In the genomic region with DNA sequence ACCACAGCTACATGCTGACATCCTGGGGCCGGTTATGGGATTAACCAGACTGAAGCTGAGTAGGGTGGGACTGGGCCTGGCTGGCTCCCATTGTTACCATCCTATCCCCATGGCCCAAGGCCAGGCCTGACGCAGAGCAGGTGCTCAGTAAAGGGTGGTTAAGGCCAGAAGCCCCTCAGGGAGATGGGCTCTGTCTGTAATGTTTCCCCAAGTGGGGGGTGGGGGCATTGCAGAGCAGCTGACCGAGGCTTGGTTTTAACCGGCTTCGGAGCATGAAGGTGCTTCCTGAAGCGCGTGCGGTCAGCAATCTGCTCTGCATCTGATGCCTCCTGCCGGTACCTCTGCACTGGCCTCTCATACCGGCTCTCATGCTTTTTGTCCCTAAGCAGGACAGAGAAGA, we compare ENCODE assay signal across 19 cellular contexts.
DNase-seq lines count a peak whose midpoint lies in the region; ATAC-seq and TF ChIP-seq lines count a peak whose summit lies in the region.
"Had no signal": no experiment of that assay in that cellular context is flagged by ENCODE, and none has a peak within 500 bp of the region (broad histone marks: within the 10 kb centered on the region; RNA-seq: fewer than 3 reads in every experiment).

No MANE protein-coding gene starts in this region.

- H3K4me2 ChIP-seq in BLaER1 (peak overlapping the region; percentile 88), H9 (ENCODE audit: insufficient read depth, insufficient read length, low read length) (no peak overlapping the region)

- H3K56ac ChIP-seq in H9 (ENCODE audit: insufficient read length, low read depth, low read length), result no peak overlapping the region

- H3K4me1 Mint-ChIP-seq in H9 (peaks cover 16 to 27% of the 10 kb centered on the region in 2 experiments), activated B cell treated with CpG ODN at 0.5 μM for 24 hours (peaks cover 11% of the 10 kb centered on the region)

- H3K9ac ChIP-seq in BLaER1 (peak overlapping the region; percentile 66), H9 (ENCODE audit: extremely low read depth, insufficient read length, low read length) (no peak overlapping the region)

- CTCF ChIA-PET in activated B cell treated with CpG ODN at 0.5 μM for 24 hours (lab: Charles Lee), result interaction anchor here (1.5 kb wide), 1 partner anchor 10 kb away, joined by 4 read pairs; no protein-coding TSS in a partner anchor

- TF ChIP-seq CTCF in H9 (conservative IDR thresholded peaks at IDR 0.05), result peak; percentile 41
- no peak for TF ChIP-seq CTCF in activated B cell treated with CpG ODN at 0.5 μM for 24 hours (IDR thresholded peaks at IDR 0.05)

- H3K9me3 ChIP-seq in BLaER1 (no peaks in the 10 kb centered on the region), H9 (ENCODE audit: control insufficient read depth, low read depth, low read length) (no peaks in the 10 kb centered on the region)
- H3K9me3 ChIP-seq: neutrophil had no signal

- no peak overlapping the region for H3K18ac ChIP-seq in H9 (ENCODE audit: insufficient read length, low read depth, low read length)

- H3K36me3 Mint-ChIP-seq in H9 (ENCODE audit: insufficient read depth in 1 of 3, low read depth in 3 of 3) (peaks cover 3 to 20% (median 12%) of the 10 kb centered on the region in 3 experiments), activated B cell treated with CpG ODN at 0.5 μM for 24 hours (ENCODE audit: low read depth) (no peaks in the 10 kb centered on the region)

- no peak overlapping the region for H3K23ac ChIP-seq in H9 (ENCODE audit: insufficient read length, low read depth, low read length)

- H3K4me1 ChIP-seq in BLaER1, result peaks cover 78% of the 10 kb centered on the region
- H3K4me1 ChIP-seq in H9 (ENCODE audit: insufficient read depth, low read length), result no peaks in the 10 kb centered on the region

- H3K79me2 ChIP-seq in H9 (ENCODE audit: insufficient read depth, low read length), result no peaks in the 10 kb centered on the region

- H3K27me3 ChIP-seq in BLaER1 (no peaks in the 10 kb centered on the region), H9 (ENCODE audit: insufficient read depth, low read length) (no peaks in the 10 kb centered on the region)
- H3K27me3 ChIP-seq: neutrophil had no signal

- H3K27me3 Mint-ChIP-seq in H9 (ENCODE audit: low read depth) (no peaks in the 10 kb centered on the region), activated B cell treated with CpG ODN at 0.5 μM for 24 hours (no peaks in the 10 kb centered on the region)
- H3K27me3 Mint-ChIP-seq: dendritic cell treated with granulocyte-macrophage colony-stimulating factor and Interleukin-4, amounts not matched to agents 40 ng/mL and 50 ng/mL, for 4 days; stimulated activated naive CD8-positive, alpha-beta T cell treated with anti-CD3 and anti-CD28 coated beads, Interleukin-15, Interleukin-2, amounts not matched to agents 100 ng/mL and 50 ng/mL, for 24 hours had no signal

- no peak overlapping the region for H3K14ac ChIP-seq in H9 (ENCODE audit: insufficient read depth, low read length)

- H4K91ac ChIP-seq in H9 (ENCODE audit: insufficient read length, low read depth, low read length), result no peak overlapping the region

- H3K79me1 ChIP-seq in H9 (ENCODE audit: insufficient read depth, low read depth, low read length, poor library complexity, severe bottlenecking), result no peaks in the 10 kb centered on the region

- H3K4me3 Mint-ChIP-seq in H9 (no peak overlapping the region), activated B cell treated with CpG ODN at 0.5 μM for 24 hours (no peak overlapping the region)
- H3K4me3 Mint-ChIP-seq: dendritic cell treated with granulocyte-macrophage colony-stimulating factor and Interleukin-4, amounts not matched to agents 40 ng/mL and 50 ng/mL, for 4 days; stimulated activated naive CD8-positive, alpha-beta T cell treated with anti-CD3 and anti-CD28 coated beads, Interleukin-15, Interleukin-2, amounts not matched to agents 100 ng/mL and 50 ng/mL, for 24 hours had no signal

- no peak overlapping the region for H2BK12ac ChIP-seq in H9 (ENCODE audit: insufficient read length, low read depth, low read length)

- no peak overlapping the region for H3T11ph ChIP-seq in H9 (ENCODE audit: low read length)

- H4K8ac ChIP-seq in H9 (replicated peaks; ENCODE audit: insufficient read length, low read depth, low read length), result no peak overlapping the region

- H3K23me2 ChIP-seq in H9 (ENCODE audit: insufficient read length, low read depth, low read length, poor library complexity, severe bottlenecking), result no peaks in the 10 kb centered on the region

- POLR2A ChIA-PET in activated B cell treated with CpG ODN at 0.5 μM for 24 hours (lab: Charles Lee), result no interaction called here

- no peaks in the 10 kb centered on the region for H3K9me3 Mint-ChIP-seq in H9
- H3K9me3 Mint-ChIP-seq in activated B cell treated with CpG ODN at 0.5 μM for 24 hours, result no peaks in the 10 kb centered on the region
- H3K9me3 Mint-ChIP-seq: dendritic cell treated with granulocyte-macrophage colony-stimulating factor and Interleukin-4, amounts not matched to agents 40 ng/mL and 50 ng/mL, for 4 days; stimulated activated naive CD8-positive, alpha-beta T cell treated with anti-CD3 and anti-CD28 coated beads, Interleukin-15, Interleukin-2, amounts not matched to agents 100 ng/mL and 50 ng/mL, for 24 hours had no signal

- H3K27ac ChIP-seq in BLaER1 (peak overlapping the region; percentile 88), H9 (ENCODE audit: insufficient read length, low read depth, low read length) (no peak overlapping the region)
- H3K27ac ChIP-seq: neutrophil, skin epidermis, VCaP had no signal

- H3K27ac Mint-ChIP-seq in H9, result peak overlapping the region in 2 of 3 experiments; percentile 23 to 52; a peak in 2 of 7 replicates
- no peak overlapping the region for H3K27ac Mint-ChIP-seq in activated B cell treated with CpG ODN at 0.5 μM for 24 hours
- H3K27ac Mint-ChIP-seq: stimulated activated naive CD8-positive, alpha-beta T cell treated with anti-CD3 and anti-CD28 coated beads, Interleukin-15, Interleukin-2, amounts not matched to agents 100 ng/mL and 50 ng/mL, for 24 hours had no signal

- no peak overlapping the region for H2BK5ac ChIP-seq in H9 (ENCODE audit: insufficient read length, low read length)

- H4K20me1 ChIP-seq in BLaER1, result no peaks in the 10 kb centered on the region
- H4K20me1 ChIP-seq in H9 (ENCODE audit: control insufficient read depth, insufficient read depth, insufficient read length), result no peaks in the 10 kb centered on the region

- peak; percentile 64 for ATAC-seq in activated B cell treated with CpG ODN at 0.5 μM for 24 hours (ENCODE audit: low read depth)
- ATAC-seq in esophagus mucosa, result no peak

- DNase-seq in H9, result peak; percentile 50
- DNase-seq in activated B cell treated with CpG ODN at 0.5 μM for 24 hours, result no peak
- peak; percentile 74 for DNase-seq in left kidney (ENCODE audit: low read depth, low spot score)
- no peak for DNase-seq in glomerular visceral epithelial cell (ENCODE audit: extremely low spot score)
- no peak for DNase-seq in middle frontal gyrus (ENCODE audit: extremely low spot score, low spot score)
- no peak for DNase-seq in central memory CD4-positive, alpha-beta T cell
- DNase-seq: activated effector memory CD4-positive, alpha-beta T cell treated with Interleukin-2 at 50 U/mL for 16 hours; aorta; DMS153; KBM-7; mammary epithelial cell; NCI-H2081 treated with DMSO at 0.1 percent for 48 hours had no signal

- H3K36me3 ChIP-seq in BLaER1, result peaks cover 18% of the 10 kb centered on the region; the same call in 1 of the 2 replicates
- H3K36me3 ChIP-seq: neutrophil had no signal

- H4K5ac ChIP-seq in H9 (ENCODE audit: insufficient read length, low read depth, low read length), result no peak overlapping the region

- intact Hi-C loops in activated B cell treated with CpG ODN at 0.5 μM for 24 hours (cut with micrococcal nuclease), result no loop called here

- no peak overlapping the region for H2BK20ac ChIP-seq in H9 (ENCODE audit: low read depth, low read length, poor library complexity, severe bottlenecking)

- no peak overlapping the region for H3K4ac ChIP-seq in H9 (ENCODE audit: low read depth, low read length)

- no peak overlapping the region for H2BK120ac ChIP-seq in H9 (ENCODE audit: low read depth, low read length, poor library complexity, severe bottlenecking)

- WGBS in H9 (ENCODE audit: extremely low coverage, insufficient read length, low lambda C conversion rate), result no CpG with 5 or more reads among the region's 10 CpGs

- no peak overlapping the region for H2BK15ac ChIP-seq in H9 (ENCODE audit: low read depth, low read length)

- H3K4me3 ChIP-seq in BLaER1, result peak overlapping the region; percentile 23; the same call in 1 of the 2 replicates
- H3K4me3 ChIP-seq: skin epidermis had no signal

- H2AFZ ChIP-seq in H9 (ENCODE audit: low read length), result no peak overlapping the region

- H2AK5ac ChIP-seq in H9 (ENCODE audit: insufficient read length, low read length), result no peak overlapping the region

Comparison
In these comparisons a context has a peak if more than half of its experiments do, and no peak if none do; other contexts are left out.
1. DNase-seq: peak in H9 (single experiment) and left kidney (single experiment); none in activated B cell treated with CpG ODN at 0.5 μM for 24 hours (single experiment), glomerular visceral epithelial cell (single experiment), middle frontal gyrus (single experiment) and central memory CD4-positive, alpha-beta T cell (single experiment).